In genomic region chr9:12699529-12699928, GRCh38 we compare ENCODE assay signal across 12 cellular contexts. TPM values are rescaled to one million over a fixed set of nuclear protein-coding genes. Genes with fewer than 3 reads are reported as not detected.
A peak's percentile ranks its signal among the peaks of the same experiment; 100 is the strongest.
DNase-seq lines count a peak whose midpoint lies in the region; ATAC-seq and TF ChIP-seq lines count a peak whose summit lies in the region.
"Had no signal": no experiment of that assay in that cellular context is flagged by ENCODE, and none has a peak within 500 bp of the region (broad histone marks: within the 10 kb centered on the region; RNA-seq: fewer than 3 reads in every experiment).

No MANE protein-coding gene starts in this region.

- no peak overlapping the region for H3K4me3 Mint-ChIP-seq in osteocyte (ENCODE audit: unreplicated experiment)
- H3K4me3 Mint-ChIP-seq: activated CD8-positive, alpha-beta T cell treated with anti-CD3 and anti-CD28 coated beads for 36 hours had no signal

- no peak overlapping the region for H3K27ac Mint-ChIP-seq in osteocyte (ENCODE audit: unreplicated experiment)
- H3K27ac Mint-ChIP-seq: activated CD8-positive, alpha-beta T cell treated with anti-CD3 and anti-CD28 coated beads for 36 hours had no signal

- peak; percentile 41; the same call in 1 of the 3 replicates for ATAC-seq in SK-N-SH treated with all-trans-retinoic acid at 6 μM for 48 hours
- ATAC-seq: activated CD8-positive, alpha-beta T cell treated with anti-CD3 and anti-CD28 coated beads for 36 hours had no signal

- TF ChIP-seq CTCF in osteocyte (IDR thresholded peaks at IDR 0.05), result peak; percentile 52

- DNase-seq in DMS 273 (lab: John Stamatoyannopoulos, UW; ENCODE audit: unreplicated experiment) (peak; percentile 37), DMS 273 treated with DMSO at 0.1 percent for 48 hours (lab: John Stamatoyannopoulos, UW) (no peak), fibroblast of gingiva (ENCODE audit: low read depth) (peak; percentile 23), osteocyte (ENCODE audit: extremely low spot score, unreplicated experiment) (no peak), NCI-H187 (lab: John Stamatoyannopoulos, UW) (no peak), HuH-7.5 (ENCODE audit: low spot score) (no peak), globus pallidus (ENCODE audit: low spot score) (no peak)
- DNase-seq: activated CD8-positive, alpha-beta T cell treated with anti-CD3 and anti-CD28 coated beads for 36 hours; DMS153; foreskin melanocyte had no signal

- H3K27me3 Mint-ChIP-seq in osteocyte (ENCODE audit: unreplicated experiment), result no peaks in the 10 kb centered on the region
- H3K27me3 Mint-ChIP-seq: activated CD8-positive, alpha-beta T cell treated with anti-CD3 and anti-CD28 coated beads for 36 hours had no signal

- peaks cover 26% of the 10 kb centered on the region for H3K4me1 Mint-ChIP-seq in osteocyte (ENCODE audit: unreplicated experiment)

- no peaks in the 10 kb centered on the region for H3K36me3 Mint-ChIP-seq in osteocyte (ENCODE audit: unreplicated experiment)

- no peaks in the 10 kb centered on the region for H3K9me3 Mint-ChIP-seq in osteocyte (ENCODE audit: unreplicated experiment)

TF ChIP-seq in SK-N-SH treated with all-trans-retinoic acid at 6 μM for 48 hours, 23 proteins besides CTCF, POLR2A, EP300 and RAD21:
- no peak for TF ChIP-seq POU6F1 (CRISPR knock-in tag; IDR thresholded peaks at IDR 0.05; ENCODE audit: borderline replicate concordance, low read depth)
- no peak for TF ChIP-seq SNAI2 (CRISPR knock-in tag; IDR thresholded peaks at IDR 0.05)
- no peak for TF ChIP-seq ZNF565 (CRISPR knock-in tag; conservative IDR thresholded peaks at IDR 0.05; ENCODE audit: low read depth)
- no peak for TF ChIP-seq ISL1 (CRISPR knock-in tag; IDR thresholded peaks at IDR 0.05)
- no peak for TF ChIP-seq ZFP30 (CRISPR knock-in tag; IDR thresholded peaks at IDR 0.05)
- no peak for TF ChIP-seq PATZ1 (CRISPR knock-in tag; IDR thresholded peaks at IDR 0.05; ENCODE audit: borderline replicate concordance)
- no peak for TF ChIP-seq TCF4 (CRISPR knock-in tag; IDR thresholded peaks at IDR 0.05; ENCODE audit: borderline replicate concordance)
- TF ChIP-seq TSHZ2 (CRISPR knock-in tag; IDR thresholded peaks at IDR 0.05), result no peak

RNA-seq across cellular contexts. Expression of gene TYRP1, which starts 6.3 kb away (rescaled TPM):
- not detected in 2 replicates for total RNA-seq in osteocyte
- total RNA-seq: activated CD8-positive, alpha-beta T cell treated with anti-CD3 and anti-CD28 coated beads for 36 hours; ureter had no signal

Comparison
In these comparisons a context has a peak if more than half of its experiments do, and no peak if none do; other contexts are left out.
1. DNase-seq: peak in DMS 273 (single experiment) and fibroblast of gingiva (single experiment); none in DMS 273 treated with DMSO at 0.1 percent for 48 hours (single experiment), osteocyte (single experiment), NCI-H187 (0 of 2), HuH-7.5 (single experiment) and globus pallidus (single experiment).